Comparison of ENCODE assay signal across 22 cellular contexts in genomic region chr7:133394369-133394768, GRCh38.
DNase-seq lines count a peak whose midpoint lies in the region; ATAC-seq and TF ChIP-seq lines count a peak whose summit lies in the region.
"Had no signal": no experiment of that assay in that cellular context is flagged by ENCODE, and none has a peak within 500 bp of the region (broad histone marks: within the 10 kb centered on the region; RNA-seq: fewer than 3 reads in every experiment).

No MANE protein-coding gene starts in this region.

- H3K27ac Mint-ChIP-seq in memory B cell = no peak overlapping the region
- no peak overlapping the region for H3K27ac Mint-ChIP-seq in activated T-cell treated with anti-CD3 and anti-CD28 coated beads, Interleukin-2, amount 50 U/mL, for 72 hours
- H3K27ac Mint-ChIP-seq: CD4-positive, alpha-beta T cell; T-helper 17 cell had no signal

- peaks cover 3% of the 10 kb centered on the region; the same call in 1 of the 2 replicates for H3K36me3 ChIP-seq in BLaER1
- H3K36me3 ChIP-seq in DOHH2 (ENCODE audit: control insufficient read depth, low read length) = no peaks in the 10 kb centered on the region
- H3K36me3 ChIP-seq: SJCRH30 had no signal

- H3K9me2 ChIP-seq in DOHH2 (replicated peaks; ENCODE audit: control insufficient read depth, low read length) = no peaks in the 10 kb centered on the region

- no peak overlapping the region for H3K4me3 ChIP-seq in BLaER1
- no peak overlapping the region for H3K4me3 ChIP-seq in DOHH2 (ENCODE audit: low read length)
- H3K4me3 ChIP-seq: GM23248, K562, SJCRH30 had no signal

- ATAC-seq in memory B cell (ENCODE audit: low read depth) = peak; percentile 47
- no peak for ATAC-seq in HG03439 (IDR thresholded peaks at IDR 0.05; ENCODE audit: unreplicated experiment)
- ATAC-seq in GM19452 (IDR thresholded peaks at IDR 0.05; ENCODE audit: unreplicated experiment) = no peak
- ATAC-seq in activated T-cell treated with anti-CD3 and anti-CD28 coated beads, Interleukin-2, amount 50 U/mL, for 72 hours (replicated peaks in 1 of 2) = no peak
- ATAC-seq: K562, PC-3, T-helper 17 cell had no signal

- H3K4me2 ChIP-seq in BLaER1 (peak overlapping the region; percentile 41), DOHH2 (ENCODE audit: low read length) (peak overlapping the region; percentile 16; the same call in 1 of the 2 replicates)

- DNase-seq in NAMALWA (ENCODE audit: low spot score) (peak; percentile 8), memory B cell (ENCODE audit: low spot score in 2 of 2) (no peak)
- DNase-seq in activated T-cell treated with anti-CD3 and anti-CD28 coated beads, Interleukin-2, amount 50 U/mL, for 72 hours = no peak
- DNase-seq: AML-193; Calu3; CD4-positive, alpha-beta T cell; DMS79 treated with DMSO at 0.1 percent for 48 hours; GM23248; MV-4-11; NCI-H1417 treated with DMSO at 0.1 percent for 48 hours; NCI-H2029 treated with DMSO at 0.1 percent for 48 hours; NCI-H226; NCI-H526 treated with DMSO at 0.1 percent for 48 hours; PC-3; T-helper 17 cell had no signal

- no peaks in the 10 kb centered on the region for H3K27me3 Mint-ChIP-seq in memory B cell
- no peaks in the 10 kb centered on the region for H3K27me3 Mint-ChIP-seq in activated T-cell treated with anti-CD3 and anti-CD28 coated beads, Interleukin-2, amount 50 U/mL, for 72 hours (ENCODE audit: low read depth)
- H3K27me3 Mint-ChIP-seq: CD4-positive, alpha-beta T cell; T-helper 17 cell had no signal

- peaks cover 23% of the 10 kb centered on the region for H3K4me1 Mint-ChIP-seq in memory B cell
- no peaks in the 10 kb centered on the region for H3K4me1 Mint-ChIP-seq in activated T-cell treated with anti-CD3 and anti-CD28 coated beads, Interleukin-2, amount 50 U/mL, for 72 hours (ENCODE audit: low read depth)

- H3K9ac ChIP-seq in BLaER1 = no peak overlapping the region
- H3K9ac ChIP-seq: GM23248 had no signal

- no peaks in the 10 kb centered on the region for H4K20me1 ChIP-seq in BLaER1
- no peaks in the 10 kb centered on the region for H4K20me1 ChIP-seq in DOHH2 (ENCODE audit: control insufficient read depth, insufficient read depth, low read depth, low read length)

- H3K9me3 ChIP-seq in BLaER1 (peaks cover 8% of the 10 kb centered on the region; the same call in 1 of the 2 replicates), DOHH2 (ENCODE audit: control insufficient read depth, insufficient read depth, low read length) (no peaks in the 10 kb centered on the region)
- H3K9me3 ChIP-seq: SJCRH30 had no signal

- H3F3A ChIP-seq in DOHH2 (ENCODE audit: control insufficient read depth, insufficient read depth) = no peaks in the 10 kb centered on the region

- H3K4me1 ChIP-seq in BLaER1 (peaks cover 43% of the 10 kb centered on the region), DOHH2 (ENCODE audit: control insufficient read depth, low read length) (peaks cover 11% of the 10 kb centered on the region)
- H3K4me1 ChIP-seq: SJCRH30 had no signal

- H3K4me3 Mint-ChIP-seq in memory B cell = no peak overlapping the region
- no peak overlapping the region for H3K4me3 Mint-ChIP-seq in activated T-cell treated with anti-CD3 and anti-CD28 coated beads, Interleukin-2, amount 50 U/mL, for 72 hours
- H3K4me3 Mint-ChIP-seq: CD4-positive, alpha-beta T cell; T-helper 17 cell had no signal

- no peaks in the 10 kb centered on the region for H3K79me2 ChIP-seq in DOHH2 (ENCODE audit: control insufficient read depth, low read length)

- no peaks in the 10 kb centered on the region for H3K9me3 Mint-ChIP-seq in memory B cell
- peaks cover 0 to 1% of the 10 kb centered on the region in 2 donors for H3K9me3 Mint-ChIP-seq in activated T-cell treated with anti-CD3 and anti-CD28 coated beads, Interleukin-2, amount 50 U/mL, for 72 hours
- H3K9me3 Mint-ChIP-seq: CD4-positive, alpha-beta T cell had no signal

- H3K27me3 ChIP-seq in BLaER1 (no peaks in the 10 kb centered on the region), DOHH2 (ENCODE audit: control insufficient read depth, low read length) (no peaks in the 10 kb centered on the region)
- H3K27me3 ChIP-seq: SJCRH30 had no signal

- TF ChIP-seq CTCF in DOHH2 (IDR thresholded peaks at IDR 0.05; ENCODE audit: low read depth, low read length, poor library complexity, severe bottlenecking) = no peak

- H3K27ac ChIP-seq in BLaER1 (peak overlapping the region; percentile 35), DOHH2 (ENCODE audit: low read depth, low read length) (no peak overlapping the region)
- H3K27ac ChIP-seq: GM23248, RWPE1, SJCRH30 had no signal

- H3K36me3 Mint-ChIP-seq in memory B cell = peaks cover 9% of the 10 kb centered on the region
- peaks cover 0 to 3% of the 10 kb centered on the region in 2 donors for H3K36me3 Mint-ChIP-seq in activated T-cell treated with anti-CD3 and anti-CD28 coated beads, Interleukin-2, amount 50 U/mL, for 72 hours (ENCODE audit: insufficient read depth in 2 of 2)
